In the genomic region with DNA sequence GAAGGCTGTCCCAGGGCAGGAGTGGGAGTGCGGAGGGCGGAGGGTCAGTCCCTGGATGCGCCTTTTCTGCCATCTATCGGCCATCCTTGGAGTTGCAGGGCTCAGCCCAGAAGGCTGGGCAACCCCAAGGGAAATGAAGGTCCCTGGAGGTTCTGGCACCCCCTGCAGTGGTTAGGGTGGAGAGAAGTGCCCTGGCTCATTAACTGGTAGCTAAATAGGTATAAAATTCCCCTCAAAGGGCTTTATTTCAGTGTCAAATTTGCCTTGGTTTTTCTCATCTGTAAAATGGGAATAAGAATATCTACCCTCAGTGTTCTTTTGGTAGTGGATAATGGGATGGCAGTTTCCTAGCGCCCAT, we compare ENCODE assay signal across 8 cellular contexts. TPM values are rescaled to one million over a fixed set of nuclear protein-coding genes. Genes with fewer than 3 reads are reported as not detected.
DNase-seq lines count a peak whose midpoint lies in the region; ATAC-seq and TF ChIP-seq lines count a peak whose summit lies in the region.

No MANE protein-coding gene starts in this region.

- no peak for TF ChIP-seq POLR2A in esophagus muscularis mucosa (IDR thresholded peaks at IDR 0.05; ENCODE audit: low read depth)

- H3K9me3 Mint-ChIP-seq in natural killer cell = no peaks in the 10 kb centered on the region
- H3K9me3 Mint-ChIP-seq in stimulated activated naive CD8-positive, alpha-beta T cell treated with anti-CD3 and anti-CD28 coated beads, Interleukin-15, Interleukin-2, amounts not matched to agents 100 ng/mL and 50 ng/mL, for 24 hours = no peaks in the 10 kb centered on the region

- DNase-seq in activated gamma-delta T cell treated with Interleukin-2 at 50 U/mL for 16 hours = peak; percentile 72
- no peak for DNase-seq in activated gamma-delta T cell (lab: John Stamatoyannopoulos, UW)
- peak; percentile 82 for DNase-seq in OCI-M1 (lab: John Stamatoyannopoulos, UW)
- DNase-seq in activated T-cell treated with anti-CD3 and anti-CD28 coated beads for 1 hour (ENCODE audit: low read depth) = peak; percentile 56
- DNase-seq in esophagus muscularis mucosa (ENCODE audit: extremely low spot score) = no peak
- DNase-seq in natural killer cell = peak; percentile 76

- peak overlapping the region in 1 of 2 donors; percentile 54 for H3K27ac Mint-ChIP-seq in natural killer cell
- H3K27ac Mint-ChIP-seq in stimulated activated naive CD8-positive, alpha-beta T cell treated with anti-CD3 and anti-CD28 coated beads, Interleukin-15, Interleukin-2, amounts not matched to agents 100 ng/mL and 50 ng/mL, for 24 hours = no peak overlapping the region

- H3K36me3 Mint-ChIP-seq in natural killer cell = no peaks in the 10 kb centered on the region
- no peaks in the 10 kb centered on the region for H3K36me3 Mint-ChIP-seq in stimulated activated naive CD8-positive, alpha-beta T cell treated with anti-CD3 and anti-CD28 coated beads, Interleukin-15, Interleukin-2, amounts not matched to agents 100 ng/mL and 50 ng/mL, for 24 hours (ENCODE audit: low read depth)

- H3K4me3 Mint-ChIP-seq in natural killer cell = peak overlapping the region; percentile 78
- peak overlapping the region; percentile 77 for H3K4me3 Mint-ChIP-seq in stimulated activated naive CD8-positive, alpha-beta T cell treated with anti-CD3 and anti-CD28 coated beads, Interleukin-15, Interleukin-2, amounts not matched to agents 100 ng/mL and 50 ng/mL, for 24 hours

- no peak for TF ChIP-seq EP300 in esophagus muscularis mucosa (IDR thresholded peaks at IDR 0.05)

- H3K4me3 ChIP-seq in esophagus muscularis mucosa = no peak overlapping the region

- no peaks in the 10 kb centered on the region for H3K9me3 ChIP-seq in esophagus muscularis mucosa

- TF ChIP-seq CTCF in esophagus muscularis mucosa (IDR thresholded peaks at IDR 0.05) (peak; percentile 90 to 96 (median 94)), natural killer cell (IDR thresholded peaks at IDR 0.05) (peak; percentile 93)

- H3K27ac ChIP-seq in esophagus muscularis mucosa (replicated peaks in 1 of 4) = no peak overlapping the region

- peaks cover 0 to 3% of the 10 kb centered on the region in 2 donors for H3K27me3 Mint-ChIP-seq in natural killer cell (ENCODE audit: low read depth in 2 of 2)
- peaks cover 24% of the 10 kb centered on the region for H3K27me3 Mint-ChIP-seq in stimulated activated naive CD8-positive, alpha-beta T cell treated with anti-CD3 and anti-CD28 coated beads, Interleukin-15, Interleukin-2, amounts not matched to agents 100 ng/mL and 50 ng/mL, for 24 hours

- no peaks in the 10 kb centered on the region for H3K27me3 ChIP-seq in esophagus muscularis mucosa

- H3K36me3 ChIP-seq in esophagus muscularis mucosa = no peaks in the 10 kb centered on the region

- peaks cover 0 to 9% (median 2%) of the 10 kb centered on the region in 4 donors for H3K4me1 ChIP-seq in esophagus muscularis mucosa

- intact Hi-C loops in esophagus muscularis mucosa (cut with DNase I) (no loop called here), natural killer cell (cut with micrococcal nuclease) (loop anchor here (1.0 to 2.0 kb wide), 2 partner anchors 66 to 117 kb away; no protein-coding TSS in a partner anchor)

- H3K4me1 Mint-ChIP-seq in natural killer cell = peaks cover 0 to 11% of the 10 kb centered on the region in 2 donors
- H3K4me1 Mint-ChIP-seq in stimulated activated naive CD8-positive, alpha-beta T cell treated with anti-CD3 and anti-CD28 coated beads, Interleukin-15, Interleukin-2, amounts not matched to agents 100 ng/mL and 50 ng/mL, for 24 hours (ENCODE audit: low read depth) = peaks cover 21% of the 10 kb centered on the region

- WGBS in esophagus muscularis mucosa = 16% methylated on average over 5 of the region's 5 CpGs

- peak; percentile 72 for ATAC-seq in HG03432 (IDR thresholded peaks at IDR 0.05; ENCODE audit: unreplicated experiment)
- ATAC-seq in natural killer cell = peak; percentile 90 to 97 (median 95)

RNA-seq across cellular contexts. Expression of a gene that starts 22.4 kb away (rescaled TPM):
- total RNA-seq in esophagus muscularis mucosa = 10 to 100 TPM in 1 of 4 donors, 1 to 10 TPM in 3; 9.1 to 11.6 (median 9.5) TPM
- total RNA-seq in natural killer cell = 10 to 100 TPM; 12.7 to 18.8 (median 13.3) TPM

RNA-seq across cellular contexts. Expression of a gene that starts 30.4 kb away (rescaled TPM):
- 10 to 100 TPM; 68.1 to 92.1 (median 86.3) TPM for total RNA-seq in esophagus muscularis mucosa
- total RNA-seq in natural killer cell = 100 to 1,000 TPM; 378 to 444 (median 428) TPM

RNA-seq across cellular contexts. Expression of a gene that starts 53.9 kb away (rescaled TPM):
- total RNA-seq in esophagus muscularis mucosa = 1 to 10 TPM in 2 of 4 donors, under 1 TPM in 2; 0.42 to 2.1 (median 1.0) TPM
- total RNA-seq in natural killer cell = under 1 TPM in 2 of 3 donors, not detected in 1; 0.14 to 0.21 TPM

Comparison
In these comparisons a context has a peak if more than half of its experiments do, and no peak if none do; other contexts are left out.
1. DNase-seq: peak in activated gamma-delta T cell treated with Interleukin-2 at 50 U/mL for 16 hours (single experiment), OCI-M1 (single experiment), activated T-cell treated with anti-CD3 and anti-CD28 coated beads for 1 hour (single experiment) and natural killer cell (single experiment); none in activated gamma-delta T cell (single experiment) and esophagus muscularis mucosa (single experiment).
2. RNA of a gene that starts 30.4 kb away (total RNA-seq): 378 to 444 TPM in natural killer cell; 68.1 to 92.1 TPM in esophagus muscularis mucosa; every median in the first group is over 4 times any median in the second.